ENCODE assay signal across 28 cellular contexts in the genomic region with DNA sequence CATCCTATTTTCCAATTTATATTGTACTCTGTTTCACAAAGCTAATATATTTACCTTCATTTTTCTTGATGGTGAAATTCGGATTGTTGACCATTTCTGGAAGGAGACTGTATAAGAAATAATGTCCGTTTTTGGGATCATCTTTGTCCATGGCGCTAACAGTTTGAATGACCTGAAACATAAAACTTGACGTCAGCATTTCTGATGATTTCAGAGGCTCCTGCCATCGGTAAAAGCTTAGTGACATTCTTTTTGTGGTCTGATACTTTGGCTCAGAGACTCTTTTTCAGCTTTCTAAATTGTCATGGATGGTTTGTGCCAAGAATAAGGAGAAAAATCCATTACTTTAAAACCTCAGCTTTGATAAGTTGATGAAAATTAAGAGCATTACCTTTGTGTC.
"Had no signal": no experiment of that assay in that cellular context is flagged by ENCODE, and none has a peak within 500 bp of the region (broad histone marks: within the 10 kb centered on the region; RNA-seq: fewer than 3 reads in every experiment).

No MANE protein-coding gene starts in this region.

- H3K4me1 ChIP-seq: colonic mucosa, esophagus muscularis mucosa, esophagus squamous epithelium, foreskin keratinocyte, gastrocnemius medialis, gastroesophageal sphincter, heart left ventricle, heart right ventricle had no signal

- FAIRE-seq: colon, endometrium, endothelial cell of umbilical vein, frontal cortex had no signal

- H3K36me3 ChIP-seq: colonic mucosa, esophagus muscularis mucosa, esophagus squamous epithelium, gastrocnemius medialis, gastroesophageal sphincter, heart left ventricle, heart right ventricle had no signal

- H3K27ac ChIP-seq: colonic mucosa, coronary artery, dorsolateral prefrontal cortex, epithelial cell of prostate, esophagus muscularis mucosa, esophagus squamous epithelium, foreskin keratinocyte, gastrocnemius medialis, gastroesophageal sphincter, heart left ventricle, heart right ventricle had no signal

- H3K9me3 ChIP-seq: colonic mucosa, esophagus muscularis mucosa, esophagus squamous epithelium, gastrocnemius medialis, gastroesophageal sphincter, heart left ventricle, heart right ventricle had no signal

- H3K4me3 ChIP-seq: colonic mucosa, coronary artery, dorsolateral prefrontal cortex, esophagus muscularis mucosa, esophagus squamous epithelium, gastrocnemius medialis, gastroesophageal sphincter, heart left ventricle, heart right ventricle had no signal

- ATAC-seq: effector memory CD8-positive, alpha-beta T cell; esophagus mucosa; foreskin keratinocyte; gastrocnemius medialis; gastroesophageal sphincter; heart left ventricle; heart right ventricle had no signal

- H3K27me3 ChIP-seq: colonic mucosa, dorsolateral prefrontal cortex, esophagus muscularis mucosa, esophagus squamous epithelium, foreskin keratinocyte, gastrocnemius medialis, gastroesophageal sphincter, heart left ventricle, heart right ventricle had no signal

- DNase-seq: colonic mucosa; cortex of kidney; dermis blood vessel endothelial cell; dorsolateral prefrontal cortex; effector CD4-positive, alpha-beta T cell; effector CD8-positive, alpha-beta T cell; effector memory CD4-positive, alpha-beta T cell; effector memory CD8-positive, alpha-beta T cell; endodermal cell; erythroblast; esophagus squamous epithelium; foreskin fibroblast; foreskin keratinocyte; foreskin melanocyte; gastrocnemius medialis; glutamatergic neuron; head of caudate nucleus; heart left ventricle; heart right ventricle had no signal
